20 cellular contexts compared by ENCODE assay signal in the genomic region with DNA sequence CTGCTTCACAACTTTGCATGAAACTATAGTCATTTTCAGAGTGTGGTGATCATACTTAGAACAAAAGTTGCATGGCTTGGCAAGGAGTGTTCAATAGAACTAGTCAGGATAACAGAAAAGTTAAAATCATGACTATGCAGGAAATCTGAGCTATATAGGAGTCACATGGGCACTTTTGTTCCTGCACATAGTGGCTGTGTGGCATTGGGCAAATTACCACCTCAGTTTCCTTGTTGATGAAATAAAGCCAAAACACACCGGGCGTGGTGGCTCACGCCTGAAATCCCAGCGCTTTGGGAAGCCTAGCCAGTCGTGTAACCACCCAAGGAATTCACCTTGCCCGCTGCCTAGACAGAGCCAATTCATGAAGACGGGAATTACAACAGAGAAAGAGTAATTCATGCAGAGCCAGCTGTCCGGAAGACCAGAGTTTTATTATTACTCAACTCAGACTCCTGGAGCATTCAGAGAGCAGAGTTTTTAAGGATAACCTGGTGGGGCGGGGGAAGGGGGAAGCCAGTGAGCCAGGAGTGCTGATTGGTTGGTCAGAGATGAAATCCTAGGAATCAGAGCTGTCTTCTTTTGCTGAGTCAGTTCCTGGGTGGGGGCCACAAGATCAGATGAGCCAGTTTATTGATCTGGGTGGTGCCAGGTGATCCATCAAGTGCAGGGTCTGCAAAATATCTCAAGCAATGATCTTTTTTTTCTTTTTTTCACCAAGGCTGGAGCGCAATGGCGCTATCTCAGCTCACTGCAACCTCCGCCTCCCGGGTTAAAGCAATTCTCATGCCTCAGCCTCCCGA. TPM values are rescaled to one million over a fixed set of nuclear protein-coding genes. Genes with fewer than 3 reads are reported as not detected.
A peak's percentile ranks its signal among the peaks of the same experiment; 100 is the strongest.
DNase-seq lines count a peak whose midpoint lies in the region; ATAC-seq, FAIRE-seq and TF ChIP-seq lines count a peak whose summit lies in the region.
"Had no signal": no experiment of that assay in that cellular context is flagged by ENCODE, and none has a peak within 500 bp of the region (broad histone marks: within the 10 kb centered on the region; RNA-seq: fewer than 3 reads in every experiment).

No MANE protein-coding gene starts in this region.

- H3K9ac ChIP-seq in kidney (ENCODE audit: low read length in 2 of 2), result no peak overlapping the region

- H3K4me1 Mint-ChIP-seq in MCF 10A (ENCODE audit: insufficient read depth, unreplicated experiment), result peaks cover 8% of the 10 kb centered on the region
- H3K4me1 Mint-ChIP-seq in stimulated activated effector memory CD8-positive, alpha-beta T cell treated with anti-CD3 and anti-CD28 coated beads, Interleukin-12 subunit alpha, Interleukin-12 subunit beta, amount 100 ng/mL, for 72 hours, result peaks cover 9% of the 10 kb centered on the region
- H3K4me1 Mint-ChIP-seq: activated CD4-positive, alpha-beta T cell treated with anti-CD3 and anti-CD28 coated beads for 36 hours had no signal

- no peak for FAIRE-seq in kidney (lab: Jason Lieb, UNC)
- FAIRE-seq: GM12878 had no signal

- TF ChIP-seq CTCF in MCF 10A (IDR thresholded peaks at IDR 0.05; ENCODE audit: unreplicated experiment) (no peak), kidney (IDR thresholded peaks at IDR 0.05; ENCODE audit: borderline replicate concordance, extremely low read depth, insufficient read depth) (no peak)

- no peaks in the 10 kb centered on the region for H3K9me3 ChIP-seq in kidney (ENCODE audit: control insufficient read depth in 1 of 2, low read length in 2 of 2)
- H3K9me3 ChIP-seq: breast epithelium, ovary, Peyer's patch had no signal

- intact Hi-C loops in MCF 10A (cut with micrococcal nuclease) (no loop called here), kidney (cut with DNase I) (no loop called here)

- no peaks in the 10 kb centered on the region for H3K4me1 ChIP-seq in kidney (ENCODE audit: control insufficient read depth in 1 of 2, insufficient read depth in 1 of 2, low read depth in 1 of 2, low read length in 2 of 2)
- H3K4me1 ChIP-seq: breast epithelium had no signal

- no peak overlapping the region for H3K4me3 Mint-ChIP-seq in MCF 10A (ENCODE audit: unreplicated experiment)
- no peak overlapping the region for H3K4me3 Mint-ChIP-seq in stimulated activated effector memory CD8-positive, alpha-beta T cell treated with anti-CD3 and anti-CD28 coated beads, Interleukin-12 subunit alpha, Interleukin-12 subunit beta, amount 100 ng/mL, for 72 hours
- H3K4me3 Mint-ChIP-seq: activated CD4-positive, alpha-beta T cell treated with anti-CD3 and anti-CD28 coated beads for 36 hours; activated naive CD8-positive, alpha-beta T cell; T-helper 1 cell treated with Interleukin-12 subunit alpha and Interleukin-12 subunit beta and Interleukin-4 antibody, amounts not matched to agents 30 μg/mL and 1 μg/mL, for 36 hours had no signal

- no peaks in the 10 kb centered on the region for H3K36me3 Mint-ChIP-seq in MCF 10A (ENCODE audit: insufficient read depth, unreplicated experiment)
- H3K36me3 Mint-ChIP-seq in stimulated activated effector memory CD8-positive, alpha-beta T cell treated with anti-CD3 and anti-CD28 coated beads, Interleukin-12 subunit alpha, Interleukin-12 subunit beta, amount 100 ng/mL, for 72 hours, result no peaks in the 10 kb centered on the region
- H3K36me3 Mint-ChIP-seq: activated naive CD8-positive, alpha-beta T cell had no signal

- H3K36me3 ChIP-seq in kidney (ENCODE audit: control insufficient read depth in 1 of 2, insufficient read depth in 2 of 2, low read length in 2 of 2), result no peaks in the 10 kb centered on the region
- H3K36me3 ChIP-seq: breast epithelium, ovary, Peyer's patch had no signal

- POLR2A ChIA-PET in MCF 10A (lab: Yijun Ruan, JAX), result interaction anchor here (0.6 to 1.1 kb wide), 5 partner anchors 10 to 183 kb away, joined by 3 to 5 read pairs (median 3); no protein-coding TSS in a partner anchor

- no peak overlapping the region for H3K4me3 ChIP-seq in kidney (ENCODE audit: low read length in 2 of 2)
- H3K4me3 ChIP-seq: breast epithelium, GM12878, ovary, Peyer's patch had no signal

- no peak overlapping the region for H3K27ac Mint-ChIP-seq in MCF 10A (ENCODE audit: low read depth, unreplicated experiment)
- no peak overlapping the region for H3K27ac Mint-ChIP-seq in stimulated activated effector memory CD8-positive, alpha-beta T cell treated with anti-CD3 and anti-CD28 coated beads, Interleukin-12 subunit alpha, Interleukin-12 subunit beta, amount 100 ng/mL, for 72 hours
- H3K27ac Mint-ChIP-seq: activated CD4-positive, alpha-beta T cell treated with anti-CD3 and anti-CD28 coated beads for 36 hours; activated naive CD8-positive, alpha-beta T cell; T-helper 1 cell treated with Interleukin-12 subunit alpha and Interleukin-12 subunit beta and Interleukin-4 antibody, amounts not matched to agents 30 μg/mL and 1 μg/mL, for 36 hours had no signal

- no peaks in the 10 kb centered on the region for H3K9me3 Mint-ChIP-seq in MCF 10A (ENCODE audit: unreplicated experiment)
- no peaks in the 10 kb centered on the region for H3K9me3 Mint-ChIP-seq in stimulated activated effector memory CD8-positive, alpha-beta T cell treated with anti-CD3 and anti-CD28 coated beads, Interleukin-12 subunit alpha, Interleukin-12 subunit beta, amount 100 ng/mL, for 72 hours
- H3K9me3 Mint-ChIP-seq: T-helper 1 cell treated with Interleukin-12 subunit alpha and Interleukin-12 subunit beta and Interleukin-4 antibody, amounts not matched to agents 30 μg/mL and 1 μg/mL, for 36 hours had no signal

- peak; percentile 70 for ATAC-seq in stimulated activated effector memory CD8-positive, alpha-beta T cell treated with anti-CD3 and anti-CD28 coated beads, Interleukin-12 subunit alpha, Interleukin-12 subunit beta, amount 100 ng/mL, for 72 hours
- ATAC-seq in HG03175 (IDR thresholded peaks at IDR 0.05; ENCODE audit: unreplicated experiment), result no peak
- ATAC-seq: activated CD4-positive, alpha-beta T cell treated with anti-CD3 and anti-CD28 coated beads for 36 hours; GM12878; HCT116 had no signal

- CTCF ChIA-PET in MCF 10A (lab: Yijun Ruan, JAX), result interaction anchor here (0.7 to 1.2 kb wide), 3 partner anchors 8 to 19 kb away, joined by 3 to 7 read pairs (median 3); no protein-coding TSS in a partner anchor

- H3K27ac ChIP-seq in kidney (ENCODE audit: low read depth in 2 of 2, low read length in 2 of 2), result no peak overlapping the region
- H3K27ac ChIP-seq: breast epithelium, C4-2B, HL-60, ovary had no signal

- DNase-seq in LoVo (ENCODE audit: low spot score) (peak; percentile 32), MCF 10A (ENCODE audit: unreplicated experiment) (peak; percentile 45), kidney (peak; percentile 54), mesenteric fat pad (ENCODE audit: low spot score) (no peak), retina (no peak)
- no peak for DNase-seq in stimulated activated effector memory CD8-positive, alpha-beta T cell treated with anti-CD3 and anti-CD28 coated beads, Interleukin-12 subunit alpha, Interleukin-12 subunit beta, amount 100 ng/mL, for 72 hours (ENCODE audit: low spot score in 2 of 2)
- DNase-seq: activated CD4-positive, alpha-beta T cell treated with anti-CD3 and anti-CD28 coated beads for 36 hours; NCI-H1930; NCI-H69; ovary; Peyer's patch; stimulated activated CD4-positive, alpha-beta T cell treated with anti-CD3 and anti-CD28 coated beads, Interleukin-12 subunit alpha, Interleukin-12 subunit beta, amount 100 ng/mL, for 4 hours had no signal

- no TSS peak for BruUV-seq in MCF 10A (replicated peaks; lab: Mats Ljungman, UMichigan)

- H3K27me3 Mint-ChIP-seq in MCF 10A (ENCODE audit: insufficient read depth, unreplicated experiment), result no peaks in the 10 kb centered on the region
- H3K27me3 Mint-ChIP-seq: activated naive CD8-positive, alpha-beta T cell had no signal

RNA-seq across cellular contexts. Expression of gene MKRN1, which starts 6.4 kb away (rescaled TPM):
- total RNA-seq in MCF 10A (2022) (59.8 and 65.5 TPM in 2 replicates), kidney (106 TPM), mesenteric fat pad (58.5 TPM)
- polyA plus RNA-seq in kidney (ENCODE audit: insufficient read depth, low read depth, low replicate concordance), result 48.8 TPM

Comparison
In these comparisons a context has a peak if more than half of its experiments do, and no peak if none do; other contexts are left out.
1. DNase-seq: peak in LoVo (single experiment), MCF 10A (single experiment) and kidney (single experiment); none in stimulated activated effector memory CD8-positive, alpha-beta T cell treated with anti-CD3 and anti-CD28 coated beads, Interleukin-12 subunit alpha, Interleukin-12 subunit beta, amount 100 ng/mL, for 72 hours (0 of 2), mesenteric fat pad (single experiment) and retina (single experiment).